In the genomic region with DNA sequence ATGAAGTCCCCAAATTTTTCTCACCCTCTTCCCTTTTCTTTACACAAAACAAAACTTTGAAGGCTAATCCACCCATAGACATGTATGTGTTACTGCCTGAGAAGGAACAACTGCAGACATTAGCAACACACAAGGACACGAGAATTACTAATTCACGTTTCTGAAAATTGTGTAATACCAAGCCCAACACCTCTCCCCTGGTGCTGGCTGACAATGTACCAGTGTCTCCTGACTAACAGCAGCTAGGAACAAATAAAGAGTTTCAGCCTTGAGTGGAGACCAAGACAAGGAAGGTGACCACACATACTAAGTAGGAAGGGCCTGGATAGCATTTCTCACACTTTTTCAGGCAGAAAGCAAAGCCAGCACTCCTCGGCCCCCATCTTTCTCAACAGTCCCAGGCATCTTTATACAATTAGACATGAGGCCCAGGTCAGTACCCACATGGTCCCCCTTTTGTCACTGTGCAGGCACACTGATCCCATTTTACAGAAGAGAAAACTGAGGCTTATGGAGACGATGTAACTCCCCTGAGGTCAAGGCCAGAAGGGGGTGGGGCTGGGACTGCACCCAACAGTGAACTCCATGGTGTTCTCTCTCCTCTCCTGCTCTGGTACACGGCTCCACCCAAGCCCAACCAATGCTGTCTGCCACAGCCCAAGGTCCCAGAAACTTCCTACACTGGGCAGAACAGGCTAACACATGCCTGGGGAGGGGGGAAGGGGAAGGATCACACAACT, we compare ENCODE assay signal across 9 cellular contexts. TPM values are rescaled to one million over a fixed set of nuclear protein-coding genes. Genes with fewer than 3 reads are reported as not detected.
DNase-seq lines count a peak whose midpoint lies in the region; ATAC-seq and TF ChIP-seq lines count a peak whose summit lies in the region.
"Had no signal": no experiment of that assay in that cellular context is flagged by ENCODE, and none has a peak within 500 bp of the region (broad histone marks: within the 10 kb centered on the region; RNA-seq: fewer than 3 reads in every experiment).

No MANE protein-coding gene starts in this region.

- no peak overlapping the region for H3K9ac ChIP-seq in IMR-90 (ENCODE audit: low read depth, low read length)

- H3K9me1 ChIP-seq in IMR-90 (ENCODE audit: insufficient read depth, low read length) = peaks cover 63% of the 10 kb centered on the region

- no peaks in the 10 kb centered on the region for H3K27me3 ChIP-seq in IMR-90 (ENCODE audit: control insufficient read depth, insufficient read depth, low read length)
- no peaks in the 10 kb centered on the region for H3K27me3 ChIP-seq in hepatocyte

- H2AFZ ChIP-seq in IMR-90 (replicated peaks; ENCODE audit: low read length, poor library complexity) = no peak overlapping the region
- no peak overlapping the region for H2AFZ ChIP-seq in hepatocyte

- DNase-seq in IMR-90 = peak; percentile 53
- no peak for DNase-seq in activated naive CD8-positive, alpha-beta T cell treated with anti-CD3 and anti-CD28 coated beads, Interleukin-2, amount 10 ng/mL, durations not matched to agents 7 days and 5 days
- peak; percentile 30 for DNase-seq in hepatocyte (ENCODE audit: low spot score)
- DNase-seq in stimulated activated effector memory CD8-positive, alpha-beta T cell treated with anti-CD3 and anti-CD28 coated beads, Interleukin-12 subunit alpha, Interleukin-12 subunit beta, amount 100 ng/mL, for 72 hours (ENCODE audit: low spot score in 2 of 2) = no peak
- no peak for DNase-seq in NCI-H510A (lab: John Stamatoyannopoulos, UW)
- no peak for DNase-seq in effector CD8-positive, alpha-beta T cell (lab: John Stamatoyannopoulos, UW)
- no peak for DNase-seq in pons (ENCODE audit: low spot score)
- DNase-seq: NCI-H1417 had no signal

- H4K20me1 ChIP-seq in IMR-90 (ENCODE audit: insufficient read depth, low read length) (peaks cover 96% of the 10 kb centered on the region), hepatocyte (ENCODE audit: insufficient read depth, poor library complexity, severe bottlenecking) (peaks cover 100% of the 10 kb centered on the region)

- H2AK5ac ChIP-seq in IMR-90 (ENCODE audit: low read depth, low read length) = no peak overlapping the region

- WGBS in IMR-90 (ENCODE audit: extremely low coverage in 2 of 2, insufficient read length in 1 of 2), 2 experiments = 20% methylated on average over 3 of the region's 5 CpGs; no CpG with 5 or more reads in 1 of the 2 experiments
- 67% methylated on average over 5 of the region's 5 CpGs for WGBS in hepatocyte (ENCODE audit: low lambda C conversion rate, missing lambda C conversion rate)

- no peak for TF ChIP-seq POLR2A in IMR-90 (IDR thresholded peaks at IDR 0.05; ENCODE audit: low read depth, low read length)

- H3K27me3 Mint-ChIP-seq in activated naive CD8-positive, alpha-beta T cell treated with anti-CD3 and anti-CD28 coated beads, Interleukin-2, amount 10 ng/mL, durations not matched to agents 7 days and 5 days = no peaks in the 10 kb centered on the region

- peaks cover 53% of the 10 kb centered on the region for H3K4me1 Mint-ChIP-seq in activated naive CD8-positive, alpha-beta T cell treated with anti-CD3 and anti-CD28 coated beads, Interleukin-2, amount 10 ng/mL, durations not matched to agents 7 days and 5 days
- H3K4me1 Mint-ChIP-seq in stimulated activated effector memory CD8-positive, alpha-beta T cell treated with anti-CD3 and anti-CD28 coated beads, Interleukin-12 subunit alpha, Interleukin-12 subunit beta, amount 100 ng/mL, for 72 hours = peaks cover 88% of the 10 kb centered on the region

- H3K4ac ChIP-seq in IMR-90 (ENCODE audit: low read depth, low read length) = no peak overlapping the region

- no peak overlapping the region for H4K5ac ChIP-seq in IMR-90 (ENCODE audit: low read depth, low read length)

- in situ Hi-C loops in IMR-90 (cut with MboI; ENCODE audit: low sequenced_read_pairs) = no loop called here

- no peak overlapping the region for H2BK15ac ChIP-seq in IMR-90 (ENCODE audit: low read depth, low read length)

- peak overlapping the region; percentile 55 for H3K27ac Mint-ChIP-seq in activated naive CD8-positive, alpha-beta T cell treated with anti-CD3 and anti-CD28 coated beads, Interleukin-2, amount 10 ng/mL, durations not matched to agents 7 days and 5 days
- H3K27ac Mint-ChIP-seq in stimulated activated effector memory CD8-positive, alpha-beta T cell treated with anti-CD3 and anti-CD28 coated beads, Interleukin-12 subunit alpha, Interleukin-12 subunit beta, amount 100 ng/mL, for 72 hours = peak overlapping the region; percentile 79

- no peak overlapping the region for H4K8ac ChIP-seq in IMR-90 (ENCODE audit: low read depth in 2 of 2, low read length in 2 of 2)

- CTCF ChIA-PET in IMR-90 (lab: Yijun Ruan, JAX) = no interaction called here

- H3K56ac ChIP-seq in IMR-90 (ENCODE audit: extremely low read depth, insufficient read depth, low read length) = no peak overlapping the region

- TF ChIP-seq RAD21 in IMR-90 (IDR thresholded peaks at IDR 0.05; ENCODE audit: low read length) = no peak

- H3K9me2 ChIP-seq in hepatocyte (replicated peaks; ENCODE audit: insufficient read depth) = no peaks in the 10 kb centered on the region

- H3K36me3 ChIP-seq in IMR-90 (ENCODE audit: control insufficient read depth, insufficient read depth, low read length) = no peaks in the 10 kb centered on the region
- H3K36me3 ChIP-seq in hepatocyte (replicated peaks; ENCODE audit: insufficient read depth, low read depth) = no peaks in the 10 kb centered on the region

- H3K4me3 ChIP-seq in IMR-90 (ENCODE audit: insufficient read depth, low read depth, low read length) = no peak overlapping the region
- no peak overlapping the region for H3K4me3 ChIP-seq in hepatocyte

- H2BK120ac ChIP-seq in IMR-90 (ENCODE audit: low read depth, low read length) = no peak overlapping the region

- H3K18ac ChIP-seq in IMR-90 (ENCODE audit: low read depth, low read length) = no peak overlapping the region

- no peak overlapping the region for H2AK9ac ChIP-seq in IMR-90 (replicated peaks; ENCODE audit: low read depth, low read length, poor library complexity)

- ATAC-seq in IMR-90 (ENCODE audit: low read depth) = peak; percentile 13; the same call in 1 of the 2 replicates
- ATAC-seq in activated naive CD8-positive, alpha-beta T cell treated with anti-CD3 and anti-CD28 coated beads, Interleukin-2, amount 10 ng/mL, durations not matched to agents 7 days and 5 days (ENCODE audit: low read depth) = no peak
- ATAC-seq in stimulated activated effector memory CD8-positive, alpha-beta T cell treated with anti-CD3 and anti-CD28 coated beads, Interleukin-12 subunit alpha, Interleukin-12 subunit beta, amount 100 ng/mL, for 72 hours = peak; percentile 81
- no peak for ATAC-seq in GM21619 (IDR thresholded peaks at IDR 0.05; ENCODE audit: unreplicated experiment)

- BruUV-seq in IMR-90 (replicated peaks; lab: Mats Ljungman, UMichigan) = no TSS peak

- no peak overlapping the region for H3K23ac ChIP-seq in IMR-90 (ENCODE audit: low read depth, low read length)

- H3K4me3 Mint-ChIP-seq in activated naive CD8-positive, alpha-beta T cell treated with anti-CD3 and anti-CD28 coated beads, Interleukin-2, amount 10 ng/mL, durations not matched to agents 7 days and 5 days = no peak overlapping the region
- peak overlapping the region; percentile 38 for H3K4me3 Mint-ChIP-seq in stimulated activated effector memory CD8-positive, alpha-beta T cell treated with anti-CD3 and anti-CD28 coated beads, Interleukin-12 subunit alpha, Interleukin-12 subunit beta, amount 100 ng/mL, for 72 hours

- H3K79me2 ChIP-seq in hepatocyte = peaks cover 100% of the 10 kb centered on the region

- POLR2A ChIA-PET in IMR-90 (lab: Charles Lee; ENCODE audit: unreplicated experiment) = no interaction called here
- POLR2A ChIA-PET in activated naive CD8-positive, alpha-beta T cell treated with anti-CD3 and anti-CD28 coated beads, Interleukin-2, amount 10 ng/mL, durations not matched to agents 7 days and 5 days (lab: Charles Lee) = no interaction called here

- H4K91ac ChIP-seq in IMR-90 (ENCODE audit: insufficient read depth, low read depth, low read length) = no peak overlapping the region

- dilution Hi-C loops in IMR-90 (cut with HindIII; ENCODE audit: low sequenced_read_pairs, unreplicated experiment) = no loop called here

- H3K79me1 ChIP-seq in IMR-90 (ENCODE audit: low read depth in 1 of 2, low read length in 2 of 2) = peaks cover 0 to 69% of the 10 kb centered on the region in 2 experiments; a peak in 2 of 4 replicates

- no peak overlapping the region for H2BK20ac ChIP-seq in IMR-90 (ENCODE audit: low read depth, low read length)

- H3K36me3 Mint-ChIP-seq in activated naive CD8-positive, alpha-beta T cell treated with anti-CD3 and anti-CD28 coated beads, Interleukin-2, amount 10 ng/mL, durations not matched to agents 7 days and 5 days = peaks cover 11% of the 10 kb centered on the region
- H3K36me3 Mint-ChIP-seq in stimulated activated effector memory CD8-positive, alpha-beta T cell treated with anti-CD3 and anti-CD28 coated beads, Interleukin-12 subunit alpha, Interleukin-12 subunit beta, amount 100 ng/mL, for 72 hours = peaks cover 18% of the 10 kb centered on the region

- H3K9me3 ChIP-seq in IMR-90 (ENCODE audit: control insufficient read depth, insufficient read depth, low read length) (no peaks in the 10 kb centered on the region), hepatocyte (ENCODE audit: low read depth) (no peaks in the 10 kb centered on the region)

- H2BK5ac ChIP-seq in IMR-90 (ENCODE audit: low read depth, low read length, poor library complexity, severe bottlenecking) = no peak overlapping the region

- no peak for TF ChIP-seq CTCF in IMR-90 (conservative IDR thresholded peaks at IDR 0.05; ENCODE audit: low read depth, low read length)
- no peak for TF ChIP-seq CTCF in hepatocyte (IDR thresholded peaks at IDR 0.05; ENCODE audit: poor library complexity)

- intact Hi-C loops in IMR-90 (cut with micrococcal nuclease) = loop anchor here (5.0 kb wide), 1 partner anchor 41 kb away; no protein-coding TSS in a partner anchor

- no peaks in the 10 kb centered on the region for H3K9me3 Mint-ChIP-seq in activated naive CD8-positive, alpha-beta T cell treated with anti-CD3 and anti-CD28 coated beads, Interleukin-2, amount 10 ng/mL, durations not matched to agents 7 days and 5 days
- H3K9me3 Mint-ChIP-seq in stimulated activated effector memory CD8-positive, alpha-beta T cell treated with anti-CD3 and anti-CD28 coated beads, Interleukin-12 subunit alpha, Interleukin-12 subunit beta, amount 100 ng/mL, for 72 hours = no peaks in the 10 kb centered on the region

- H3K14ac ChIP-seq in IMR-90 (replicated peaks; ENCODE audit: low read depth, low read length) = no peak overlapping the region; the same call in 1 of the 2 replicates

- peaks cover 44% of the 10 kb centered on the region for H3K4me1 ChIP-seq in IMR-90 (ENCODE audit: control insufficient read depth, insufficient read depth, low read length)
- peaks cover 57% of the 10 kb centered on the region for H3K4me1 ChIP-seq in hepatocyte (ENCODE audit: insufficient read depth)

- H3K27ac ChIP-seq in IMR-90 (ENCODE audit: insufficient read depth, low read length) (no peak overlapping the region; the same call in 1 of the 2 replicates), hepatocyte (peak overlapping the region; percentile 41)

- H3K4me2 ChIP-seq in IMR-90 (ENCODE audit: low read depth, low read length) (peak overlapping the region; percentile 9; the same call in 1 of the 2 replicates), hepatocyte (peak overlapping the region; percentile 23)

RNA-seq across cellular contexts. Expression of a gene that starts 8.7 kb away (rescaled TPM):
- total RNA-seq in IMR-90 (2012; rRNA removed) = 7.0 and 7.2 TPM in 2 replicates
- polyA plus RNA-seq in IMR-90 (2012; rRNA removed) = 19.9 and 21.1 TPM in 2 replicates
- polyA plus RNA-seq in IMR-90 (2012; cell fraction: cytosol; rRNA removed) = 9.0 and 15.0 TPM in 2 replicates
- polyA plus RNA-seq in IMR-90 (2012; cell fraction: nucleus; rRNA removed; ENCODE audit: low replicate concordance) = 29.5 and 41.2 TPM in 2 replicates
- 100 to 1,000 TPM; 132 to 134 TPM for total RNA-seq in activated naive CD8-positive, alpha-beta T cell treated with anti-CD3 and anti-CD28 coated beads, Interleukin-2, amount 10 ng/mL, durations not matched to agents 7 days and 5 days
- 18.0 and 18.1 TPM in 2 replicates for total RNA-seq in hepatocyte
- 88.4 and 109 TPM in 2 replicates for polyA plus RNA-seq in hepatocyte

RNA-seq across cellular contexts. Expression of a gene that starts 55.9 kb away (rescaled TPM):
- total RNA-seq in IMR-90 (2012; rRNA removed) (12.2 and 16.9 TPM in 2 replicates), hepatocyte (18.6 and 20.0 TPM in 2 replicates)
- polyA plus RNA-seq in IMR-90 (2012; rRNA removed) (13.4 and 14.8 TPM in 2 replicates), hepatocyte (22.9 and 26.5 TPM in 2 replicates)
- polyA plus RNA-seq in IMR-90 (2012; cell fraction: cytosol; rRNA removed) = 7.5 and 7.6 TPM in 2 replicates
- polyA plus RNA-seq in IMR-90 (2012; cell fraction: nucleus; rRNA removed; ENCODE audit: low replicate concordance) = 49.7 and 58.6 TPM in 2 replicates
- total RNA-seq in activated naive CD8-positive, alpha-beta T cell treated with anti-CD3 and anti-CD28 coated beads, Interleukin-2, amount 10 ng/mL, durations not matched to agents 7 days and 5 days = 10 to 100 TPM; 57.4 to 59.1 TPM

Comparison
In these comparisons a context has a peak if more than half of its experiments do, and no peak if none do; other contexts are left out.
1. ATAC-seq: peak in IMR-90 (single experiment) and stimulated activated effector memory CD8-positive, alpha-beta T cell treated with anti-CD3 and anti-CD28 coated beads, Interleukin-12 subunit alpha, Interleukin-12 subunit beta, amount 100 ng/mL, for 72 hours (single experiment); none in activated naive CD8-positive, alpha-beta T cell treated with anti-CD3 and anti-CD28 coated beads, Interleukin-2, amount 10 ng/mL, durations not matched to agents 7 days and 5 days (single experiment) and GM21619 (single experiment).
2. DNase-seq: peak in IMR-90 (single experiment) and hepatocyte (single experiment); none in activated naive CD8-positive, alpha-beta T cell treated with anti-CD3 and anti-CD28 coated beads, Interleukin-2, amount 10 ng/mL, durations not matched to agents 7 days and 5 days (single experiment), stimulated activated effector memory CD8-positive, alpha-beta T cell treated with anti-CD3 and anti-CD28 coated beads, Interleukin-12 subunit alpha, Interleukin-12 subunit beta, amount 100 ng/mL, for 72 hours (0 of 2), NCI-H510A (single experiment), effector CD8-positive, alpha-beta T cell (single experiment) and pons (single experiment).